ENCODE assay signal across 8 cellular contexts in genomic region chr14:90061849-90062794, GRCh38.
DNase-seq lines count a peak whose midpoint lies in the region; ATAC-seq and TF ChIP-seq lines count a peak whose summit lies in the region.

KCNK13 (plus strand) TSS chr14:90061994; CDS start chr14:90062206, 212 bp downstream.

- H3K27ac Mint-ChIP-seq in stimulated activated effector memory CD8-positive, alpha-beta T cell treated with anti-CD3 and anti-CD28 coated beads, Interleukin-12 subunit alpha, Interleukin-12 subunit beta, amount 100 ng/mL, for 72 hours, result no peak within 1 kb of the TSS

- H3K4me3 Mint-ChIP-seq in stimulated activated effector memory CD8-positive, alpha-beta T cell treated with anti-CD3 and anti-CD28 coated beads, Interleukin-12 subunit alpha, Interleukin-12 subunit beta, amount 100 ng/mL, for 72 hours, result peak within 1 kb of the TSS; percentile 76

- ATAC-seq in stimulated activated effector memory CD8-positive, alpha-beta T cell treated with anti-CD3 and anti-CD28 coated beads, Interleukin-12 subunit alpha, Interleukin-12 subunit beta, amount 100 ng/mL, for 72 hours, result no peak

- H3K36me3 Mint-ChIP-seq in stimulated activated effector memory CD8-positive, alpha-beta T cell treated with anti-CD3 and anti-CD28 coated beads, Interleukin-12 subunit alpha, Interleukin-12 subunit beta, amount 100 ng/mL, for 72 hours, result no peaks in the 10 kb centered on the region

- peaks cover 26% of the 10 kb centered on the region for H3K4me1 Mint-ChIP-seq in stimulated activated effector memory CD8-positive, alpha-beta T cell treated with anti-CD3 and anti-CD28 coated beads, Interleukin-12 subunit alpha, Interleukin-12 subunit beta, amount 100 ng/mL, for 72 hours

- in situ Hi-C loops in GM13977 (cut with MboI; ENCODE audit: low pct_unique_long_range_greater_than_20kb, low sequenced_read_pairs, unreplicated experiment), result no loop called here

- no peak for TF ChIP-seq CTCF in GM13977 (IDR thresholded peaks at IDR 0.05; ENCODE audit: extremely low read depth, insufficient read depth, missing control alignments)

- DNase-seq in GM13977 (ENCODE audit: low spot score) (peak; percentile 56), NCI-H345 (lab: John Stamatoyannopoulos, UW) (peak; percentile 89), astrocyte of the hippocampus (ENCODE audit: low read depth, low spot score) (peak; percentile 51), iris pigment epithelial cell (ENCODE audit: low read depth) (peak; percentile 16), NCI-H2196 (lab: John Stamatoyannopoulos, UW; ENCODE audit: unreplicated experiment) (no peak), inferior parietal cortex (ENCODE audit: extremely low spot score) (no peak), UCSD-AML1 (lab: John Stamatoyannopoulos, UW; ENCODE audit: unreplicated experiment) (no peak)
- DNase-seq in stimulated activated effector memory CD8-positive, alpha-beta T cell treated with anti-CD3 and anti-CD28 coated beads, Interleukin-12 subunit alpha, Interleukin-12 subunit beta, amount 100 ng/mL, for 72 hours (ENCODE audit: low spot score in 2 of 2), result peak in 1 of 2 donors; percentile 52

- no peaks in the 10 kb centered on the region for H3K9me3 Mint-ChIP-seq in stimulated activated effector memory CD8-positive, alpha-beta T cell treated with anti-CD3 and anti-CD28 coated beads, Interleukin-12 subunit alpha, Interleukin-12 subunit beta, amount 100 ng/mL, for 72 hours

Comparison
In these comparisons a context has a peak if more than half of its experiments do, and no peak if none do; other contexts are left out.
1. DNase-seq: peak in GM13977 (single experiment), NCI-H345 (single experiment), astrocyte of the hippocampus (single experiment) and iris pigment epithelial cell (single experiment); none in NCI-H2196 (single experiment), inferior parietal cortex (single experiment) and UCSD-AML1 (single experiment).